In the genomic region with DNA sequence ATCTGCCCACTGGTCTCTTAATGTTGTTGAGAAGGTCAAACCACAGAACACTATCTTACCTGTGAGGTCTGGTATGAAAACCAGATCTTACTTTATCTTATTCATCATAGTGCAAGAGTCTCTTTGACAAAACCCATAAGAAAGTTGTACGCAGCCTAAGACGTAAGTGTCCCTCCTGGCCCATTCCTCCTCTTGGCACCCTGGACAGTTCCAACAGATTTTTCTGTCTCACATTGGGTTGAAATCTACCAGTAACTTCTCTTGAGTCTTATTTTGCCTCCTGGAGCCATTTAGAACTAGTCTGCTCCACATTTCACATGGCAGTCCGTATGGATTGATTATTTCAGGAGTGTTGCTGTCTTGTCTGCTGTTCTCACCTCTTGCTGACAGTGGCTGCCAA, we compare ENCODE assay signal across 32 cellular contexts.
"Had no signal": no experiment of that assay in that cellular context is flagged by ENCODE, and none has a peak within 500 bp of the region (broad histone marks: within the 10 kb centered on the region; RNA-seq: fewer than 3 reads in every experiment).

No MANE protein-coding gene starts in this region.

- FAIRE-seq: bronchial epithelial cell, TTC549 had no signal

- H3K4me3 ChIP-seq: ascending aorta, cardiac muscle cell had no signal

- H3K36me3 ChIP-seq: ascending aorta, cardiac muscle cell, WERI-Rb-1 had no signal

- H3K9me3 ChIP-seq: ascending aorta had no signal

- ATAC-seq: activated CD4-positive, alpha-beta T cell treated with anti-CD3 and anti-CD28 coated beads for 36 hours; activated CD4-positive, CD25-positive, alpha-beta regulatory T cell treated with anti-CD3 and anti-CD28 coated beads, Interleukin-2, amount 50 U/mL, for 24 hours; activated CD8-positive, alpha-beta memory T cell treated with anti-CD3 and anti-CD28 coated beads, Interleukin-2, amount 10 ng/mL, durations not matched to agents 7 days and 5 days; activated CD8-positive, alpha-beta T cell treated with anti-CD3 and anti-CD28 coated beads, Interleukin-2, amount 10 ng/mL, durations not matched to agents 7 days and 5 days; activated naive CD8-positive, alpha-beta T cell treated with anti-CD3 and anti-CD28 coated beads, Interleukin-2, amount 50 U/mL, for 24 hours; WTC11 had no signal

- H3K27ac ChIP-seq: ascending aorta, cardiac muscle cell, WERI-Rb-1 had no signal

- DNase-seq: activated CD4-positive, alpha-beta memory T cell treated with anti-CD3 and anti-CD28 coated beads, Interleukin-2, amount 10 ng/mL, durations not matched to agents 7 days and 5 days; activated CD4-positive, alpha-beta T cell treated with anti-CD3 and anti-CD28 coated beads for 1 hour; activated CD4-positive, alpha-beta T cell treated with anti-CD3 and anti-CD28 coated beads for 36 hours; activated CD4-positive, alpha-beta T cell treated with anti-CD3 and anti-CD28 coated beads for 48 hours; activated CD4-positive, alpha-beta T cell treated with anti-CD3 and anti-CD28 coated beads, Interleukin-2, amount 10 ng/mL, durations not matched to agents 7 days and 5 days; activated CD4-positive, alpha-beta T cell treated with anti-CD3 and anti-CD28 coated beads, Interleukin-2, amount 50 U/mL, for 48 hours; activated CD4-positive, CD25-positive, alpha-beta regulatory T cell; activated CD8-positive, alpha-beta memory T cell treated with anti-CD3 and anti-CD28 coated beads for 24 hours; activated CD8-positive, alpha-beta memory T cell treated with anti-CD3 and anti-CD28 coated beads, Interleukin-2, amount 10 ng/mL, durations not matched to agents 7 days and 5 days; activated CD8-positive, alpha-beta memory T cell treated with anti-CD3 and anti-CD28 coated beads, Interleukin-2, amount 50 U/mL, for 48 hours; activated CD8-positive, alpha-beta T cell treated with anti-CD3 and anti-CD28 coated beads, Interleukin-2, amount 10 ng/mL, durations not matched to agents 7 days and 5 days; activated effector memory CD4-positive, alpha-beta T cell treated with Interleukin-2 at 50 U/mL for 16 hours; activated gamma-delta T cell; activated naive CD4-positive, alpha-beta T cell treated with anti-CD3 and anti-CD28 coated beads, Interleukin-2, amount 10 ng/mL, durations not matched to agents 7 days and 5 days; activated naive CD4-positive, alpha-beta T cell treated with Interleukin-2 at 50 U/mL for 16 hours; activated naive CD8-positive, alpha-beta T cell treated with anti-CD3 and anti-CD28 coated beads, Interleukin-2, amount 10 ng/mL, durations not matched to agents 7 days and 5 days; activated naive CD8-positive, alpha-beta T cell treated with anti-CD3 and anti-CD28 coated beads, Interleukin-2, amount 50 U/mL, for 24 hours; activated T-cell treated with anti-CD3 and anti-CD28 coated beads, Interleukin-2, amount 50 U/mL, for 24 hours; activated T-cell treated with anti-CD3 and anti-CD28 coated beads, Interleukin-2, amount 50 U/mL, for 48 hours; amygdala; anterior cingulate cortex; caudate nucleus; cerebellar nuclear complex; T-helper 2 cell; T-helper 9 cell; WERI-Rb-1 had no signal

- H3K4me1 ChIP-seq: ascending aorta had no signal

- H3K27me3 ChIP-seq: ascending aorta, cardiac muscle cell had no signal
